In genomic region chr11:120182790-120183491, GRCh38 we compare ENCODE assay signal across 8 cellular contexts.
A peak's percentile ranks its signal among the peaks of the same experiment; 100 is the strongest.
DNase-seq lines count a peak whose midpoint lies in the region; ATAC-seq and TF ChIP-seq lines count a peak whose summit lies in the region.

No MANE protein-coding gene starts in this region.

- TF ChIP-seq CTCF in LNCaP clone FGC (IDR thresholded peaks at IDR 0.05; ENCODE audit: control insufficient read depth, extremely low read depth, insufficient read depth) (peak; percentile 37), cardiac fibroblast (IDR thresholded peaks at IDR 0.05; ENCODE audit: low read depth, low read length) (peak; percentile 44)

- ATAC-seq in GM21528 (IDR thresholded peaks at IDR 0.05; ENCODE audit: low FRiP score, unreplicated experiment) (no peak), GM18498 (IDR thresholded peaks at IDR 0.05; ENCODE audit: unreplicated experiment) (no peak)

- DNase-seq in D341Med (ENCODE audit: low spot score) (peak; percentile 43), LNCaP clone FGC (ENCODE audit: low read depth) (no peak), cardiac fibroblast (ENCODE audit: low read depth in 2 of 2) (peak; percentile 37 to 45), midbrain (lab: John Stamatoyannopoulos, UW) (peak; percentile 14), NCI-H1436 treated with DMSO at 0.1 percent for 48 hours (lab: John Stamatoyannopoulos, UW) (no peak), AG08396 (ENCODE audit: low spot score) (no peak)

- H3K4me3 ChIP-seq in LNCaP clone FGC (ENCODE audit: low read depth, low read length) (no peak overlapping the region), cardiac fibroblast (replicated peaks in 1 of 2; ENCODE audit: low read depth in 2 of 2, low read length in 2 of 2) (no peak overlapping the region)

Comparison
In these comparisons a context has a peak if more than half of its experiments do, and no peak if none do; other contexts are left out.
1. DNase-seq: peak in D341Med (single experiment), cardiac fibroblast (2 of 2) and midbrain (single experiment); none in LNCaP clone FGC (single experiment), NCI-H1436 treated with DMSO at 0.1 percent for 48 hours (single experiment) and AG08396 (single experiment).